7 cellular contexts compared by ENCODE assay signal in the genomic region with DNA sequence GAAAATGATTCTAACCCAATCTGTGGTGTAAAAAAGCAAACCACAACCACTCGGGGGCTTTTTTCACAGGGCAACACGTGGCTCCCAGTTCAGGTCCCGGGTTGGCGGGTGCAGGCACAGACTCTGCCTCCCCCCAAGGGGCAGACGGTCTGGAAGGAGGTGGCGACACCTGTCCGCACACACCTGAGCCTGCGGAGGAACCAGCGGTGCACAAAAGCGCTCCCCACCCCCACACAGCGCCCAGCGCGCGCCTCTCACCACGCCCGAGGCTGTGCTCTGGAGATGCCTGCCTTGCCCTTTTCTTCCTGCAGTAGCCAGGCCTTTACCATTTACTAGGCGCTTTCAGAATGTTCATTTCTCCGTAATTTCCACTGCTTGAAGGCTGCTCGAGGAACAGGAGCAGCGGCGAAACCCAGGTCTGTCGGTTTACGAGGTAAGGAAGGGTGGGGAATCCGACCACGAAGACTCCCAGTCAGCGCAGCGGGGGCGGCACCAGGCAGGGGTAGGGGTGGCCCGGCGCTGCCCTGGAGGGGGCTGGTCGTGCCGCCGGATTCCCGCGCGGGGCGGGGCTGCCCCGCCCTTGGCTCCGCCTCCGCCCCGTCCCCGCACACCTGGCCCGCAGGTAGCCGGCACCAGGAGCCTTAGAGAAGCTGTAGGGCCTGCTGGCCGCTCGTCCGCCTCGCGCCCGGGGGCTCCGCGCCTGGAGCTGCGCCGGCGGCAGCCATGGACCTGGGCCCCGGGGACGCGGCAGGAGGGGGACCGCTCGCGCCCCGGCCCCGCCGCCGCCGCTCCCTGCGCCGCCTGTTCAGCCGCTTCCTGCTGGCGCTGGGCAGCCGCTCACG. TPM values are rescaled to one million over a fixed set of nuclear protein-coding genes. Genes with fewer than 3 reads are reported as not detected.
DNase-seq lines count a peak whose midpoint lies in the region; ATAC-seq and TF ChIP-seq lines count a peak whose summit lies in the region.

A gene with protein sequence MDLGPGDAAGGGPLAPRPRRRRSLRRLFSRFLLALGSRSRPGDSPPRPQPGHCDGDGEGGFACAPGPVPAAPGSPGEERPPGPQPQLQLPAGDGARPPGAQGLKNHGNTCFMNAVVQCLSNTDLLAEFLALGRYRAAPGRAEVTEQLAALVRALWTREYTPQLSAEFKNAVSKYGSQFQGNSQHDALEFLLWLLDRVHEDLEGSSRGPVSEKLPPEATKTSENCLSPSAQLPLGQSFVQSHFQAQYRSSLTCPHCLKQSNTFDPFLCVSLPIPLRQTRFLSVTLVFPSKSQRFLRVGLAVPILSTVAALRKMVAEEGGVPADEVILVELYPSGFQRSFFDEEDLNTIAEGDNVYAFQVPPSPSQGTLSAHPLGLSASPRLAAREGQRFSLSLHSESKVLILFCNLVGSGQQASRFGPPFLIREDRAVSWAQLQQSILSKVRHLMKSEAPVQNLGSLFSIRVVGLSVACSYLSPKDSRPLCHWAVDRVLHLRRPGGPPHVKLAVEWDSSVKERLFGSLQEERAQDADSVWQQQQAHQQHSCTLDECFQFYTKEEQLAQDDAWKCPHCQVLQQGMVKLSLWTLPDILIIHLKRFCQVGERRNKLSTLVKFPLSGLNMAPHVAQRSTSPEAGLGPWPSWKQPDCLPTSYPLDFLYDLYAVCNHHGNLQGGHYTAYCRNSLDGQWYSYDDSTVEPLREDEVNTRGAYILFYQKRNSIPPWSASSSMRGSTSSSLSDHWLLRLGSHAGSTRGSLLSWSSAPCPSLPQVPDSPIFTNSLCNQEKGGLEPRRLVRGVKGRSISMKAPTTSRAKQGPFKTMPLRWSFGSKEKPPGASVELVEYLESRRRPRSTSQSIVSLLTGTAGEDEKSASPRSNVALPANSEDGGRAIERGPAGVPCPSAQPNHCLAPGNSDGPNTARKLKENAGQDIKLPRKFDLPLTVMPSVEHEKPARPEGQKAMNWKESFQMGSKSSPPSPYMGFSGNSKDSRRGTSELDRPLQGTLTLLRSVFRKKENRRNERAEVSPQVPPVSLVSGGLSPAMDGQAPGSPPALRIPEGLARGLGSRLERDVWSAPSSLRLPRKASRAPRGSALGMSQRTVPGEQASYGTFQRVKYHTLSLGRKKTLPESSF (plus strand): TSS at position 608 of the 842 bp plus-strand sequence. CDS start 116 bp downstream, at position 724.

- CTCF ChIA-PET in IMR-90 (lab: Yijun Ruan, JAX) = no interaction called here

- no peak within 1 kb of the TSS for H2AK5ac ChIP-seq in IMR-90 (ENCODE audit: low read depth, low read length)

- H3K4me1 ChIP-seq in IMR-90 (ENCODE audit: control insufficient read depth, insufficient read depth, low read length) = no peaks in the 10 kb centered on the region

- in situ Hi-C loops in G401 (cut with HindIII; ENCODE audit: low sequenced_read_pairs) (no loop called here), IMR-90 (cut with MboI; ENCODE audit: low sequenced_read_pairs) (no loop called here)

- TF ChIP-seq POLR2A in IMR-90 (IDR thresholded peaks at IDR 0.05; ENCODE audit: low read depth, low read length) (no peak), erythroblast (IDR thresholded peaks at IDR 0.05; ENCODE audit: low read length) (no peak)

- no peak for TF ChIP-seq RAD21 in IMR-90 (IDR thresholded peaks at IDR 0.05; ENCODE audit: low read length)

- no peaks in the 10 kb centered on the region for H3K9me1 ChIP-seq in IMR-90 (ENCODE audit: insufficient read depth, low read length)

- no peak within 1 kb of the TSS for H3K18ac ChIP-seq in IMR-90 (ENCODE audit: low read depth, low read length)

- peak within 1 kb of the TSS; percentile 79 for H3K4me3 Mint-ChIP-seq in natural killer cell treated with Interleukin-12 subunit alpha and Interleukin-12 subunit beta and Interleukin-15 and Interleukin-18, amount 100 ng/mL, for 72 hours

- H3K4me3 ChIP-seq in IMR-90 (ENCODE audit: insufficient read depth, low read depth, low read length) (no peak within 1 kb of the TSS; the same call in 1 of the 2 replicates), WI38 (ENCODE audit: low read depth, low read length) (0 out of 2 replicates have a peak within 1 kb of the TSS, but pooled peaks have one; percentile 5)

- no peak within 1 kb of the TSS for H2BK5ac ChIP-seq in IMR-90 (ENCODE audit: low read depth, low read length, poor library complexity, severe bottlenecking)

- no peaks in the 10 kb centered on the region for H3K36me3 ChIP-seq in IMR-90 (ENCODE audit: control insufficient read depth, insufficient read depth, low read length)

- no peak within 1 kb of the TSS for H2BK20ac ChIP-seq in IMR-90 (ENCODE audit: low read depth, low read length)

- no peak for TF ChIP-seq CTCF in IMR-90 (conservative IDR thresholded peaks at IDR 0.05; ENCODE audit: low read depth, low read length)
- TF ChIP-seq CTCF in WI38 (IDR thresholded peaks at IDR 0.05; ENCODE audit: low read depth, low read length) = no peak

- intact Hi-C loops in IMR-90 (cut with micrococcal nuclease) = no loop called here

- no TSS peak for BruUV-seq in IMR-90 (replicated peaks; lab: Mats Ljungman, UMichigan)

- no peak within 1 kb of the TSS for H3K27ac ChIP-seq in IMR-90 (ENCODE audit: insufficient read depth, low read length)

- peaks cover 4% of the 10 kb centered on the region for H3K36me3 Mint-ChIP-seq in natural killer cell treated with Interleukin-12 subunit alpha and Interleukin-12 subunit beta and Interleukin-15 and Interleukin-18, amount 100 ng/mL, for 72 hours

- WGBS in IMR-90 (ENCODE audit: extremely low coverage in 2 of 2, insufficient read length in 1 of 2), 2 experiments = 1% methylated on average over 43 of the region's 72 CpGs; no CpG with 5 or more reads in 1 of the 2 experiments

- no peak within 1 kb of the TSS for H3K4ac ChIP-seq in IMR-90 (ENCODE audit: low read depth, low read length)

- DNase-seq in G401 (ENCODE audit: low spot score) (peak; percentile 13), IMR-90 (no peak), erythroblast (lab: John Stamatoyannopoulos, UW) (peak; percentile 31 to 38), NCI-H1048 (lab: John Stamatoyannopoulos, UW) (no peak)
- DNase-seq in natural killer cell treated with Interleukin-12 subunit alpha and Interleukin-12 subunit beta and Interleukin-15 and Interleukin-18, amount 100 ng/mL, for 72 hours (ENCODE audit: low spot score) = no peak

- peak within 1 kb of the TSS; percentile 58; the same call in 1 of the 2 replicates for H3K4me2 ChIP-seq in IMR-90 (ENCODE audit: low read depth, low read length)

- no peak within 1 kb of the TSS for H3K56ac ChIP-seq in IMR-90 (ENCODE audit: extremely low read depth, insufficient read depth, low read length)

- no peak within 1 kb of the TSS for H2BK15ac ChIP-seq in IMR-90 (ENCODE audit: low read depth, low read length)

- no peak within 1 kb of the TSS for H3K23ac ChIP-seq in IMR-90 (ENCODE audit: low read depth, low read length)

- H3K9me3 Mint-ChIP-seq in natural killer cell treated with Interleukin-12 subunit alpha and Interleukin-12 subunit beta and Interleukin-15 and Interleukin-18, amount 100 ng/mL, for 72 hours = no peaks in the 10 kb centered on the region

- peaks cover 20 to 23% of the 10 kb centered on the region in 2 donors for H3K4me1 Mint-ChIP-seq in natural killer cell treated with Interleukin-12 subunit alpha and Interleukin-12 subunit beta and Interleukin-15 and Interleukin-18, amount 100 ng/mL, for 72 hours (ENCODE audit: low read depth in 2 of 2)

- no peak within 1 kb of the TSS for H4K5ac ChIP-seq in IMR-90 (ENCODE audit: low read depth, low read length)

- no peak within 1 kb of the TSS for H2AK9ac ChIP-seq in IMR-90 (replicated peaks; ENCODE audit: low read depth, low read length, poor library complexity)

- dilution Hi-C loops in IMR-90 (cut with HindIII; ENCODE audit: low sequenced_read_pairs, unreplicated experiment) = no loop called here

- H3K9ac ChIP-seq in IMR-90 (ENCODE audit: low read depth, low read length) = no peak within 1 kb of the TSS

- peaks cover 17 to 22% of the 10 kb centered on the region in 2 donors for H3K27me3 Mint-ChIP-seq in natural killer cell treated with Interleukin-12 subunit alpha and Interleukin-12 subunit beta and Interleukin-15 and Interleukin-18, amount 100 ng/mL, for 72 hours

- no peak within 1 kb of the TSS for H4K91ac ChIP-seq in IMR-90 (ENCODE audit: insufficient read depth, low read depth, low read length)

- H4K8ac ChIP-seq in IMR-90 (ENCODE audit: low read depth in 2 of 2, low read length in 2 of 2) = no peak within 1 kb of the TSS

- H3K9me3 ChIP-seq in IMR-90 (ENCODE audit: control insufficient read depth, insufficient read depth, low read length) = no peaks in the 10 kb centered on the region

- no peaks in the 10 kb centered on the region for H4K20me1 ChIP-seq in IMR-90 (ENCODE audit: insufficient read depth, low read length)

- no peak within 1 kb of the TSS for H2BK120ac ChIP-seq in IMR-90 (ENCODE audit: low read depth, low read length)

- no peak within 1 kb of the TSS for H3K27ac Mint-ChIP-seq in natural killer cell treated with Interleukin-12 subunit alpha and Interleukin-12 subunit beta and Interleukin-15 and Interleukin-18, amount 100 ng/mL, for 72 hours

- peak; percentile 49 for ATAC-seq in IMR-90 (ENCODE audit: low read depth)
- peak; percentile 75 to 79 for ATAC-seq in natural killer cell treated with Interleukin-12 subunit alpha and Interleukin-12 subunit beta and Interleukin-15 and Interleukin-18, amount 100 ng/mL, for 72 hours
- no peak for ATAC-seq in GM18861 (IDR thresholded peaks at IDR 0.05; ENCODE audit: unreplicated experiment)

- no peak within 1 kb of the TSS for H3K14ac ChIP-seq in IMR-90 (replicated peaks; ENCODE audit: low read depth, low read length)

- no peaks in the 10 kb centered on the region for H3K79me1 ChIP-seq in IMR-90 (ENCODE audit: low read depth in 1 of 2, low read length in 2 of 2)

- peaks cover 10% of the 10 kb centered on the region; the same call in 1 of the 2 replicates for H3K27me3 ChIP-seq in IMR-90 (ENCODE audit: control insufficient read depth, insufficient read depth, low read length)

- POLR2A ChIA-PET in IMR-90 (lab: Charles Lee; ENCODE audit: unreplicated experiment) = interaction anchor here (0.6 kb wide), 1 partner anchor 1132 kb away, joined by 5 read pairs; no protein-coding TSS in a partner anchor

- H2AFZ ChIP-seq in IMR-90 (replicated peaks; ENCODE audit: low read length, poor library complexity) = peak within 1 kb of the TSS; percentile 78

TF ChIP-seq in IMR-90, 13 proteins besides CTCF, POLR2A, EP300 and RAD21:
- TF ChIP-seq MAFK (IDR thresholded peaks at IDR 0.05; ENCODE audit: low read depth, low read length) (no peak), NFE2L2 (IDR thresholded peaks at IDR 0.05; ENCODE audit: low read depth, low read length) (no peak)

RNA-seq across cellular contexts. Expression of the gene that starts here (rescaled TPM):
- total RNA-seq in G401 (2014; rRNA removed; shearing (Covaris generic)) = 2.8 and 3.0 TPM in 2 replicates
- not detected in 2 replicates for total RNA-seq in IMR-90 (2012; rRNA removed)
- not detected in 2 replicates for polyA plus RNA-seq in IMR-90 (2012; rRNA removed)
- polyA plus RNA-seq in IMR-90 (2012; cell fraction: cytosol; rRNA removed) = not detected in 2 replicates
- polyA plus RNA-seq in IMR-90 (2012; cell fraction: nucleus; rRNA removed; ENCODE audit: low replicate concordance) = 0.05 and 0.06 TPM in 2 replicates
- under 1 TPM; 0.59 to 0.95 TPM for total RNA-seq in natural killer cell treated with Interleukin-12 subunit alpha and Interleukin-12 subunit beta and Interleukin-15 and Interleukin-18, amount 100 ng/mL, for 72 hours

Comparison
In these comparisons a context has a peak if more than half of its experiments do, and no peak if none do; other contexts are left out.
1. Peak in ATAC-seq and H3K4me2 ChIP-seq in IMR-90; RNA of the gene not detected or under 1 TPM.
2. Peak in ATAC-seq in natural killer cell treated with Interleukin-12 subunit alpha and Interleukin-12 subunit beta and Interleukin-15 and Interleukin-18, amount 100 ng/mL, for 72 hours; RNA of the gene not detected or under 1 TPM.
3. DNase-seq: peak in G401 (single experiment) and erythroblast (2 of 2); none in IMR-90 (single experiment), natural killer cell treated with Interleukin-12 subunit alpha and Interleukin-12 subunit beta and Interleukin-15 and Interleukin-18, amount 100 ng/mL, for 72 hours (single experiment) and NCI-H1048 (single experiment).